18 cellular contexts compared by ENCODE assay signal in genomic region chr1:204683284-204684205, GRCh38. TPM values are rescaled to one million over a fixed set of nuclear protein-coding genes. Genes with fewer than 3 reads are reported as not detected.
DNase-seq lines count a peak whose midpoint lies in the region; ATAC-seq, FAIRE-seq and TF ChIP-seq lines count a peak whose summit lies in the region.
"Had no signal": no experiment of that assay in that cellular context is flagged by ENCODE, and none has a peak within 500 bp of the region (broad histone marks: within the 10 kb centered on the region; RNA-seq: fewer than 3 reads in every experiment).

No MANE protein-coding gene starts in this region.

- H3K27ac ChIP-seq in WERI-Rb-1 (peak overlapping the region; percentile 86), iPS-20b (ENCODE audit: low read length) (no peak overlapping the region), psoas muscle (no peak overlapping the region)

- H3K9ac ChIP-seq in iPS-20b (ENCODE audit: low read depth, low read length), result no peak overlapping the region

- H3K9me3 ChIP-seq in WERI-Rb-1 (ENCODE audit: severe bottlenecking) (no peaks in the 10 kb centered on the region), iPS-20b (ENCODE audit: insufficient read depth, low read depth, low read length) (no peaks in the 10 kb centered on the region), psoas muscle (no peaks in the 10 kb centered on the region)
- H3K9me3 ChIP-seq: MG63 had no signal

- ATAC-seq in psoas muscle (no peak), HG03139 (IDR thresholded peaks at IDR 0.05; ENCODE audit: unreplicated experiment) (no peak), HG03342 (IDR thresholded peaks at IDR 0.05; ENCODE audit: unreplicated experiment) (no peak)
- ATAC-seq: activated CD4-positive, alpha-beta T cell treated with anti-CD3 and anti-CD28 coated beads for 36 hours had no signal

- H3K36me3 ChIP-seq in WERI-Rb-1 (peaks cover 34% of the 10 kb centered on the region), iPS-20b (ENCODE audit: insufficient read depth, low read depth, low read length) (no peaks in the 10 kb centered on the region), psoas muscle (ENCODE audit: insufficient read depth in 1 of 2, low read depth in 1 of 2) (no peaks in the 10 kb centered on the region)
- H3K36me3 ChIP-seq: MG63 had no signal

- H3K27me3 ChIP-seq in WERI-Rb-1 (ENCODE audit: insufficient read depth, low read depth, severe bottlenecking), result no peaks in the 10 kb centered on the region
- H3K27me3 ChIP-seq in iPS-20b (ENCODE audit: insufficient read depth, low read length), result peaks cover 64% of the 10 kb centered on the region
- peaks cover 0 to 42% (median 7%) of the 10 kb centered on the region in 3 donors for H3K27me3 ChIP-seq in psoas muscle (ENCODE audit: insufficient read depth in 3 of 3, low read length in 2 of 3)

- FAIRE-seq in D721Med (lab: Jason Lieb, UNC), result no peak

- peak; percentile 16 for TF ChIP-seq CTCF in D721Med (IDR thresholded peaks at IDR 0.05; ENCODE audit: insufficient read depth, missing control alignments)
- TF ChIP-seq CTCF in WERI-Rb-1 (IDR thresholded peaks at IDR 0.05; ENCODE audit: low read depth, low read length), result no peak
- no peak for TF ChIP-seq CTCF in psoas muscle (IDR thresholded peaks at IDR 0.05)

- H3K4me1 ChIP-seq in iPS-20b (ENCODE audit: insufficient read depth, low read length), result peaks cover 4% of the 10 kb centered on the region; the same call in 1 of the 2 replicates
- H3K4me1 ChIP-seq in psoas muscle, result no peaks in the 10 kb centered on the region

- intact Hi-C loops in psoas muscle (cut with DNase I), result no loop called here

- peak overlapping the region; percentile 74 for H3K4me3 ChIP-seq in WERI-Rb-1 (ENCODE audit: low read depth, low read length)
- peak overlapping the region; percentile 81; the same call in 1 of the 2 replicates for H3K4me3 ChIP-seq in iPS-20b (ENCODE audit: low read length)
- H3K4me3 ChIP-seq in psoas muscle, result peak overlapping the region; percentile 59

- no peak for DNase-seq in D721Med (ENCODE audit: insufficient read length, low spot score)
- no peak for DNase-seq in WERI-Rb-1
- no peak for DNase-seq in psoas muscle
- DNase-seq in retina, result no peak
- DNase-seq in stimulated activated CD4-positive, alpha-beta T cell treated with anti-CD3 and anti-CD28 coated beads, Interleukin-12 subunit alpha, Interleukin-12 subunit beta, amount 100 ng/mL, for 4 hours, result no peak
- DNase-seq: activated CD4-positive, alpha-beta T cell treated with anti-CD3 and anti-CD28 coated beads for 36 hours; AML-193; DMS53; HCEC 1CT; kidney glomerular epithelial cell; MG63; natural killer cell; NCI-H2029; stimulated activated naive CD4-positive, alpha-beta T cell treated with Interleukin-2 at 50 U/mL for 16 hours had no signal

- 68 to 78% (median 74%) methylated on average over 10 of the region's 10 CpGs for WGBS in psoas muscle, 3 donors

RNA-seq across cellular contexts. Expression of gene LRRN2, which starts 2.0 kb away (rescaled TPM):
- 1 to 10 TPM in 2 of 4 donors, under 1 TPM in 2; 0.93 to 2.2 (median 1.0) TPM for total RNA-seq in psoas muscle
- under 1 TPM; 0.71 to 0.94 (median 0.81) TPM for polyA plus RNA-seq in psoas muscle
- total RNA-seq: glomerular endothelial cell had no signal
